8 cellular contexts compared by ENCODE assay signal in the genomic region with DNA sequence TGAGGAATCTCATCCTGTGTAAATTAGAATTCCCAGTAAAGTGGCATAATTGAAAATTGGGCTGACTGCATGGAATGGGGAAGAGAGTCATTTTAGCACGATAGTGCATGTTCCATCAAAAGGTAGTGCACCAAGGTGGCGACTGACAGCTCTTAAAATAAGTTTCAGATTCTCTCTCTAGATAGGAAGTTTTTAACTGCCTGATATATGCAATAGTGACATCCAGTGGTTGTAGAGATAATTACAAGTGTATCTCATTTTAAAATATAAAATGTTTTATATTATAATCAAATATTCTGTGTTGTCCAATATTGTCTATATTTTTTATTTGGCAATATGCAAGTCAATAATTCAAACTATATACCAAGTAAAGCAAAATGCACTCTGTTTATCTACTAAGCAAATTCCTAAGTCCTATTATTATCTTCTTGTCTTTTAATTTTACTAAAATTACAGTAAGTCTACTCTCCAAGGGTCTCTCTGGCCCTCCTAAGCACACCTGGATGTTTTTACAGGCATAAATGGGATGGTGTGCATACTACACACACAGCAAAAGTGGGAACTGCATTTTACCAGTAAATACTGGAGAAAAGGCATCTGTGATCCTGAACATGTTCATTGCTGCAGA.
DNase-seq lines count a peak whose midpoint lies in the region; ATAC-seq and TF ChIP-seq lines count a peak whose summit lies in the region.

No MANE protein-coding gene starts in this region.

- no peak for TF ChIP-seq POLR2A in breast epithelium (IDR thresholded peaks at IDR 0.05)

- H3K4me3 Mint-ChIP-seq in memory B cell: no peak overlapping the region

- peak; percentile 52 for ATAC-seq in memory B cell (ENCODE audit: low read depth)
- no peak for ATAC-seq in HG02588 (IDR thresholded peaks at IDR 0.05; ENCODE audit: unreplicated experiment)

- peak; percentile 45 to 60 (median 55) for TF ChIP-seq CTCF in breast epithelium (IDR thresholded peaks at IDR 0.05)

- no peaks in the 10 kb centered on the region for H3K9me3 Mint-ChIP-seq in memory B cell

- peak; percentile 16 to 52 for DNase-seq in NCI-H524 (lab: John Stamatoyannopoulos, UW)
- no peak for DNase-seq in NCI-H524 treated with DMSO at 0.1 percent for 48 hours (lab: John Stamatoyannopoulos, UW)
- DNase-seq in H7: peak; percentile 24
- peak; percentile 45 for DNase-seq in NCI-H345 treated with DMSO at 0.1 percent for 48 hours (lab: John Stamatoyannopoulos, UW; ENCODE audit: unreplicated experiment)
- no peak for DNase-seq in breast epithelium (ENCODE audit: low spot score in 2 of 2)
- no peak for DNase-seq in memory B cell (ENCODE audit: low spot score in 2 of 2)
- DNase-seq in cortex of kidney (lab: John Stamatoyannopoulos, UW): no peak

- no peak overlapping the region for H3K4me3 ChIP-seq in H7 (ENCODE audit: insufficient read depth, low read depth, low read length)
- no peak overlapping the region for H3K4me3 ChIP-seq in breast epithelium

- no peak overlapping the region for H3K27ac ChIP-seq in breast epithelium

- no peaks in the 10 kb centered on the region for H3K9me3 ChIP-seq in breast epithelium

- H3K4me1 Mint-ChIP-seq in memory B cell: peaks cover 2% of the 10 kb centered on the region

- H3K36me3 ChIP-seq in H7 (replicated peaks; ENCODE audit: control insufficient read depth, insufficient read depth, low read length) (no peaks in the 10 kb centered on the region), breast epithelium (no peaks in the 10 kb centered on the region)

- no peaks in the 10 kb centered on the region for H3K36me3 Mint-ChIP-seq in memory B cell

- H3K27me3 ChIP-seq in H7 (ENCODE audit: control insufficient read depth, insufficient read depth, low read length): no peaks in the 10 kb centered on the region
- no peaks in the 10 kb centered on the region for H3K27me3 ChIP-seq in breast epithelium

- intact Hi-C loops in breast epithelium (cut with DNase I; ENCODE audit: low total_unique reads): no loop called here

- peaks cover 9% of the 10 kb centered on the region for H3K27me3 Mint-ChIP-seq in memory B cell

- no peak overlapping the region for H3K27ac Mint-ChIP-seq in memory B cell

- no peaks in the 10 kb centered on the region for H3K4me1 ChIP-seq in breast epithelium

Comparison
In these comparisons a context has a peak if more than half of its experiments do, and no peak if none do; other contexts are left out.
1. DNase-seq: peak in NCI-H524 (2 of 2), H7 (single experiment) and NCI-H345 treated with DMSO at 0.1 percent for 48 hours (single experiment); none in NCI-H524 treated with DMSO at 0.1 percent for 48 hours (single experiment), breast epithelium (0 of 2), memory B cell (0 of 2) and cortex of kidney (single experiment).